ENCODE assay signal across 19 cellular contexts in the genomic region with DNA sequence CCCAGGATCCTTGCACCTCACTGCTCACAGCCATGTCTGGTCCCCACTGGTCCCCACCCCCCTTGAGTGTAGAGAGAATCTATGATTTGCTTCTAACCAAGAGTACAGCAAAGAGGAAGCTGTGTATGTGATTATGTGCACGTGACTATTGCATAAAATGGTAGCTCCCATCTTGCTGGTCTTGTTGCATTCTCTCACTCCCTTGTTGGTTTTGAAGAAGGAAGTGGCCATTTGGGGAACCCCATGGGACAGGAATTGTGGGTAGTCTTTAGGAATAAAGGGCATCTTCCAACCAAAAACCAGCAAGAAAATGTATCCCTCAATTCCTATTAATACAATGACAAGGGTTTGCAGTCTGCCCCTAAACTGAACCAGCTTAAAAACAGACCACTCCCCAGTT. TPM values are rescaled to one million over a fixed set of nuclear protein-coding genes. Genes with fewer than 3 reads are reported as not detected.
DNase-seq lines count a peak whose midpoint lies in the region; ATAC-seq and TF ChIP-seq lines count a peak whose summit lies in the region.
"Had no signal": no experiment of that assay in that cellular context is flagged by ENCODE, and none has a peak within 500 bp of the region (broad histone marks: within the 10 kb centered on the region; RNA-seq: fewer than 3 reads in every experiment).

No MANE protein-coding gene starts in this region.

- ATAC-seq in Right ventricle myocardium superior (ENCODE audit: poor library complexity) (no peak), left lobe of liver (no peak)

- WGBS in sigmoid colon, 2 donors = 62 to 64% methylated on average over 1 of the region's 1 CpG

- H3K36me3 ChIP-seq in left ventricle myocardium inferior (no peaks in the 10 kb centered on the region), breast epithelium (no peaks in the 10 kb centered on the region), sigmoid colon (no peaks in the 10 kb centered on the region)

- H3K27me3 ChIP-seq in left ventricle myocardium inferior (ENCODE audit: low read depth) (peaks cover 5% of the 10 kb centered on the region), breast epithelium (no peaks in the 10 kb centered on the region), sigmoid colon (peaks cover 0 to 19% (median 0%) of the 10 kb centered on the region in 3 donors)

- H3K4me3 ChIP-seq in left ventricle myocardium inferior (no peak overlapping the region), breast epithelium (no peak overlapping the region), sigmoid colon (no peak overlapping the region)

- peaks cover 18% of the 10 kb centered on the region for H3K4me1 ChIP-seq in left ventricle myocardium inferior
- H3K4me1 ChIP-seq in breast epithelium = no peaks in the 10 kb centered on the region
- H3K4me1 ChIP-seq in sigmoid colon = no peaks in the 10 kb centered on the region

- TF ChIP-seq CTCF in left ventricle myocardium inferior (IDR thresholded peaks at IDR 0.05; ENCODE audit: borderline replicate concordance) (no peak), breast epithelium (IDR thresholded peaks at IDR 0.05) (no peak), sigmoid colon (IDR thresholded peaks at IDR 0.05) (no peak)

- H3K9me3 ChIP-seq in left ventricle myocardium inferior (replicated peaks) = peaks cover 9% of the 10 kb centered on the region
- no peaks in the 10 kb centered on the region for H3K9me3 ChIP-seq in breast epithelium
- no peaks in the 10 kb centered on the region for H3K9me3 ChIP-seq in sigmoid colon

- DNase-seq in cardiac septum (ENCODE audit: low spot score) (peak; percentile 24), Right ventricle myocardium superior (no peak), NOMO-1 treated with dmso at 0.1 percent for 144 hours (lab: John Stamatoyannopoulos, UW; ENCODE audit: unreplicated experiment) (peak; percentile 14), left lobe of liver (ENCODE audit: low spot score) (peak; percentile 16), left ventricle myocardium inferior (no peak), breast epithelium (ENCODE audit: low spot score in 2 of 2) (no peak), sigmoid colon (no peak)
- no peak for DNase-seq in stimulated activated CD4-positive, alpha-beta T cell treated with anti-CD3 and anti-CD28 coated beads, Interleukin-2, amount 100 ng/mL, for 24 hours
- DNase-seq: 8988T; CD4-positive, CD25-positive, alpha-beta regulatory T cell; Karpas-422; NCI-H1092 treated with DMSO at 0.1 percent for 48 hours; NCI-H1436 treated with DMSO at 0.1 percent for 48 hours; NCI-H1930; NCI-H510A treated with DMSO at 0.1 percent for 48 hours; NCI-H748 treated with DMSO at 0.1 percent for 48 hours; SHP77 had no signal

- no peak for TF ChIP-seq EP300 in sigmoid colon (IDR thresholded peaks at IDR 0.05)

- intact Hi-C loops in cardiac septum (cut with DNase I) (no loop called here), Right ventricle myocardium superior (cut with DNase I) (no loop called here), left ventricle myocardium inferior (cut with micrococcal nuclease) (no loop called here), breast epithelium (cut with DNase I; ENCODE audit: low total_unique reads) (no loop called here), sigmoid colon (cut with DNase I) (no loop called here)

- no peak for TF ChIP-seq POLR2A in breast epithelium (IDR thresholded peaks at IDR 0.05)
- no peak for TF ChIP-seq POLR2A in sigmoid colon (IDR thresholded peaks at IDR 0.05)

- H3K27ac ChIP-seq in left ventricle myocardium inferior (replicated peaks) (no peak overlapping the region), breast epithelium (no peak overlapping the region), sigmoid colon (no peak overlapping the region)

RNA-seq across cellular contexts. Expression of gene FCN2, which starts 5.2 kb away (rescaled TPM):
- total RNA-seq in cardiac septum (not detected), Right ventricle myocardium superior (0.30 TPM), left lobe of liver (95.7 TPM), left ventricle myocardium inferior (not detected), breast epithelium (1 to 10 TPM in 2 of 3 donors, under 1 TPM in 1; 0.73 to 2.0 (median 1.8) TPM), sigmoid colon (not detected)
- polyA plus RNA-seq in sigmoid colon = under 1 TPM in 1 of 3 donors, not detected in 2; 0.12 TPM
- total RNA-seq: CD4-positive, CD25-positive, alpha-beta regulatory T cell; M059J; RPMI7951 had no signal
- polyA plus RNA-seq: CD4-positive, CD25-positive, alpha-beta regulatory T cell had no signal

RNA-seq across cellular contexts. Expression of gene FCN1, which starts 42.3 kb away (rescaled TPM):
- 5.3 TPM for total RNA-seq in cardiac septum
- 4.0 TPM for total RNA-seq in Right ventricle myocardium superior
- 0.93 TPM for total RNA-seq in left lobe of liver
- total RNA-seq in left ventricle myocardium inferior = 2.9 TPM
- total RNA-seq in breast epithelium = 1 to 10 TPM in 2 of 3 donors, under 1 TPM in 1; 0.44 to 5.1 (median 2.9) TPM
- 1 to 10 TPM; 1.2 to 6.9 (median 1.9) TPM for total RNA-seq in sigmoid colon
- polyA plus RNA-seq in sigmoid colon = 1 to 10 TPM in 2 of 3 donors, under 1 TPM in 1; 0.69 to 2.8 (median 1.2) TPM
- total RNA-seq: CD4-positive, CD25-positive, alpha-beta regulatory T cell; M059J; RPMI7951 had no signal

Comparison
In these comparisons a context has a peak if more than half of its experiments do, and no peak if none do; other contexts are left out.
1. DNase-seq: peak in cardiac septum (single experiment), NOMO-1 treated with dmso at 0.1 percent for 144 hours (single experiment) and left lobe of liver (single experiment); none in Right ventricle myocardium superior (single experiment), left ventricle myocardium inferior (single experiment), breast epithelium (0 of 2), stimulated activated CD4-positive, alpha-beta T cell treated with anti-CD3 and anti-CD28 coated beads, Interleukin-2, amount 100 ng/mL, for 24 hours (0 of 2) and sigmoid colon (single experiment).
2. RNA of gene FCN2, which starts 5.2 kb away (total RNA-seq): 95.7 TPM in left lobe of liver (single experiment); 0.73 to 2.0 TPM in breast epithelium, 0.30 TPM in Right ventricle myocardium superior (single experiment), not detected in left ventricle myocardium inferior (single experiment), not detected in cardiac septum (single experiment) and not detected in sigmoid colon; every median in the first group is over 10 times any median in the second.